Comparison of ENCODE assay signal across 1 cellular context in the genomic region with DNA sequence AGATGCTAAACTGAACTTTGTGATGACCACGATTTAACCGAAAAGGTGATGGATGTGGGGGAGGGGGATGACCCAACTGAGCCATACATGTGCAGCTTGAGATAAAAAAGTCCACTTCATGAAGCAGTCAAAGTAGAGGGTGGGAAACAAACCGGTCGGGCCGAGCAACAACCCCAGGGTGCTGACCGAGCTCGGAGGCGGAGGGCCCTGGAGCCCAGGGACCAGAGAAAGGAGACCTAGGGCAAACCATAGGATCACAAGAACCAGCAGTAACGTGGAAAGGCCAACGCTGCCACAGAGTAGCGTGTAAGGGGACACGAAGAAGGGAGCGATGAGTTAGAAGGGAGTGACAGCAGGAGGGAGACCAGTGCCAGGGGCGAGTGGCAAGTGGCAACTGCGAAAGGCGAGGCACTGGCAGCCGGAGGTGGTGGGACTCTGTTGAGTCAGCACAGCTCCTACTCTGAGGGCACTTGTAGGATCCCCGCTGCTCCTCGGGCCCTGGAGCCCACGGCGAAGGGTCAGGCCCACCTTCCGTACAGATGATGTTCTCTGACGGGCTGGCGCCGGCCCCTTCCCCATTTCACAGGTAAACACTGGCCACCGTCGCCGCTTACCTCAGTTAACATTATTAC.
TF ChIP-seq lines count a peak whose summit lies in the region.

No MANE protein-coding gene starts in this region.

TF ChIP-seq in HepG2, 621 proteins besides CTCF, POLR2A, EP300 and RAD21 (continued from another document and continues in another):
- TF ChIP-seq, protein P1, sequence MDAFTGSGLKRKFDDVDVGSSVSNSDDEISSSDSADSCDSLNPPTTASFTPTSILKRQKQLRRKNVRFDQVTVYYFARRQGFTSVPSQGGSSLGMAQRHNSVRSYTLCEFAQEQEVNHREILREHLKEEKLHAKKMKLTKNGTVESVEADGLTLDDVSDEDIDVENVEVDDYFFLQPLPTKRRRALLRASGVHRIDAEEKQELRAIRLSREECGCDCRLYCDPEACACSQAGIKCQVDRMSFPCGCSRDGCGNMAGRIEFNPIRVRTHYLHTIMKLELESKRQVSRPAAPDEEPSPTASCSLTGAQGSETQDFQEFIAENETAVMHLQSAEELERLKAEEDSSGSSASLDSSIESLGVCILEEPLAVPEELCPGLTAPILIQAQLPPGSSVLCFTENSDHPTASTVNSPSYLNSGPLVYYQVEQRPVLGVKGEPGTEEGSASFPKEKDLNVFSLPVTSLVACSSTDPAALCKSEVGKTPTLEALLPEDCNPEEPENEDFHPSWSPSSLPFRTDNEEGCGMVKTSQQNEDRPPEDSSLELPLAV (CRISPR knock-in tag; conservative IDR thresholded peaks at IDR 0.05; ENCODE audit: low read depth): no peak
- TF ChIP-seq IRF2 (CRISPR knock-in tag; IDR thresholded peaks at IDR 0.05) (0 out of 2 replicates have a peak, but pooled peaks have one; percentile 32), NFE2L1 (CRISPR knock-in tag; IDR thresholded peaks at IDR 0.05; ENCODE audit: borderline replicate concordance) (no peak), ASH2L (IDR thresholded peaks at IDR 0.05; ENCODE audit: insufficient read length, low read depth, low read length) (peak; percentile 72), ZNF660 (CRISPR knock-in tag; IDR thresholded peaks at IDR 0.05; ENCODE audit: borderline replicate concordance, low read depth) (no peak), ZFP37 (CRISPR knock-in tag; IDR thresholded peaks at IDR 0.05; ENCODE audit: borderline replicate concordance) (0 out of 2 replicates have a peak, but pooled peaks have one; percentile 37), MYNN (CRISPR knock-in tag; IDR thresholded peaks at IDR 0.05; ENCODE audit: low read depth) (no peak), SUZ12 (IDR thresholded peaks at IDR 0.05; ENCODE audit: low read depth, low read length) (no peak), ZNF7 (CRISPR knock-in tag; IDR thresholded peaks at IDR 0.05) (no peak), ZNF883 (CRISPR knock-in tag; IDR thresholded peaks at IDR 0.05; ENCODE audit: not compliant biosample characterization) (no peak), ELK4 (CRISPR knock-in tag; IDR thresholded peaks at IDR 0.05; ENCODE audit: borderline replicate concordance) (no peak), TBP (CRISPR knock-in tag; IDR thresholded peaks at IDR 0.05) (no peak), RNF2 (conservative IDR thresholded peaks at IDR 0.05; ENCODE audit: low read depth) (no peak), GATAD2A (CRISPR knock-in tag; IDR thresholded peaks at IDR 0.05) (no peak), NFE2 (CRISPR knock-in tag; IDR thresholded peaks at IDR 0.05) (no peak), FOSL2 (CRISPR knock-in tag; IDR thresholded peaks at IDR 0.05) (no peak), NRL (CRISPR knock-in tag; IDR thresholded peaks at IDR 0.05; ENCODE audit: borderline replicate concordance) (peak; percentile 50; the same call in 1 of the 2 replicates), XRCC5 (optimal IDR thresholded peaks at IDR 0.05; ENCODE audit: low read length) (peak; percentile 29), TBX2 (CRISPR knock-in tag; IDR thresholded peaks at IDR 0.05; ENCODE audit: borderline replicate concordance) (no peak), POLR2AphosphoS5 (IDR thresholded peaks at IDR 0.05; ENCODE audit: low read depth, low read length) (no peak), SIX1 (CRISPR knock-in tag; IDR thresholded peaks at IDR 0.05; ENCODE audit: borderline replicate concordance) (no peak), TBX3 (IDR thresholded peaks at IDR 0.05; ENCODE audit: borderline replicate concordance) (no peak), ZSCAN20 (CRISPR knock-in tag; IDR thresholded peaks at IDR 0.05; ENCODE audit: borderline replicate concordance) (0 out of 2 replicates have a peak, but pooled peaks have one; percentile 39), SMAD3 (CRISPR knock-in tag; IDR thresholded peaks at IDR 0.05) (no peak), GFI1 (CRISPR knock-in tag; IDR thresholded peaks at IDR 0.05; ENCODE audit: borderline replicate concordance) (no peak), ARNT (IDR thresholded peaks at IDR 0.05) (no peak), TFDP2 (CRISPR knock-in tag; IDR thresholded peaks at IDR 0.05) (no peak), HMGA1 (CRISPR knock-in tag; conservative IDR thresholded peaks at IDR 0.05) (no peak), ZBTB37 (CRISPR knock-in tag; IDR thresholded peaks at IDR 0.05) (no peak), ZNF333 (CRISPR knock-in tag; IDR thresholded peaks at IDR 0.05; ENCODE audit: borderline replicate concordance) (no peak), NR2C2 (CRISPR knock-in tag; IDR thresholded peaks at IDR 0.05; ENCODE audit: borderline replicate concordance) (no peak), PAWR (CRISPR knock-in tag; IDR thresholded peaks at IDR 0.05; ENCODE audit: borderline replicate concordance) (no peak), MAFF (IDR thresholded peaks at IDR 0.05; ENCODE audit: low read depth, low read length) (0 out of 2 replicates have a peak, but pooled peaks have one; percentile 3), AHDC1 (CRISPR knock-in tag; IDR thresholded peaks at IDR 0.05; ENCODE audit: borderline replicate concordance) (peak; percentile 54; the same call in 1 of the 2 replicates), U2AF2 (IDR thresholded peaks at IDR 0.05; ENCODE audit: low read depth, low read length) (no peak), RBAK (CRISPR knock-in tag; IDR thresholded peaks at IDR 0.05) (no peak), KLF6 (CRISPR knock-in tag; IDR thresholded peaks at IDR 0.05) (no peak), ZBTB33 (CRISPR knock-in tag; IDR thresholded peaks at IDR 0.05) (no peak), POGZ (CRISPR knock-in tag; IDR thresholded peaks at IDR 0.05) (no peak), ZNF446 (CRISPR knock-in tag; IDR thresholded peaks at IDR 0.05) (no peak), SRY (CRISPR knock-in tag; IDR thresholded peaks at IDR 0.05) (no peak), TEF (CRISPR knock-in tag; IDR thresholded peaks at IDR 0.05) (no peak), ZNF326 (CRISPR knock-in tag; IDR thresholded peaks at IDR 0.05; ENCODE audit: borderline replicate concordance) (no peak), SRSF4 (IDR thresholded peaks at IDR 0.05; ENCODE audit: low read depth, low read length, poor library complexity, severe bottlenecking) (no peak), ZMAT3 (CRISPR knock-in tag; conservative IDR thresholded peaks at IDR 0.05) (no peak), ZFYVE20 (CRISPR knock-in tag; IDR thresholded peaks at IDR 0.05; ENCODE audit: borderline replicate concordance, low read depth) (no peak), ZNF674 (CRISPR knock-in tag; IDR thresholded peaks at IDR 0.05; ENCODE audit: low read depth) (no peak)
- TF ChIP-seq, protein P2, sequence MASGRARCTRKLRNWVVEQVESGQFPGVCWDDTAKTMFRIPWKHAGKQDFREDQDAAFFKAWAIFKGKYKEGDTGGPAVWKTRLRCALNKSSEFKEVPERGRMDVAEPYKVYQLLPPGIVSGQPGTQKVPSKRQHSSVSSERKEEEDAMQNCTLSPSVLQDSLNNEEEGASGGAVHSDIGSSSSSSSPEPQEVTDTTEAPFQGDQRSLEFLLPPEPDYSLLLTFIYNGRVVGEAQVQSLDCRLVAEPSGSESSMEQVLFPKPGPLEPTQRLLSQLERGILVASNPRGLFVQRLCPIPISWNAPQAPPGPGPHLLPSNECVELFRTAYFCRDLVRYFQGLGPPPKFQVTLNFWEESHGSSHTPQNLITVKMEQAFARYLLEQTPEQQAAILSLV (CRISPR knock-in tag; IDR thresholded peaks at IDR 0.05; ENCODE audit: borderline replicate concordance): peak; percentile 21; the same call in 1 of the 2 replicates
- TF ChIP-seq, protein P3, sequence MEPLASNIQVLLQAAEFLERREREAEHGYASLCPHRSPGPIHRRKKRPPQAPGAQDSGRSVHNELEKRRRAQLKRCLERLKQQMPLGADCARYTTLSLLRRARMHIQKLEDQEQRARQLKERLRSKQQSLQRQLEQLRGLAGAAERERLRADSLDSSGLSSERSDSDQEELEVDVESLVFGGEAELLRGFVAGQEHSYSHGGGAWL (CRISPR knock-in tag; IDR thresholded peaks at IDR 0.05): no peak
- TF ChIP-seq, protein P4, sequence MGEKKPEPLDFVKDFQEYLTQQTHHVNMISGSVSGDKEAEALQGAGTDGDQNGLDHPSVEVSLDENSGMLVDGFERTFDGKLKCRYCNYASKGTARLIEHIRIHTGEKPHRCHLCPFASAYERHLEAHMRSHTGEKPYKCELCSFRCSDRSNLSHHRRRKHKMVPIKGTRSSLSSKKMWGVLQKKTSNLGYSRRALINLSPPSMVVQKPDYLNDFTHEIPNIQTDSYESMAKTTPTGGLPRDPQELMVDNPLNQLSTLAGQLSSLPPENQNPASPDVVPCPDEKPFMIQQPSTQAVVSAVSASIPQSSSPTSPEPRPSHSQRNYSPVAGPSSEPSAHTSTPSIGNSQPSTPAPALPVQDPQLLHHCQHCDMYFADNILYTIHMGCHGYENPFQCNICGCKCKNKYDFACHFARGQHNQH (CRISPR knock-in tag; IDR thresholded peaks at IDR 0.05): no peak
